In the genomic region with DNA sequence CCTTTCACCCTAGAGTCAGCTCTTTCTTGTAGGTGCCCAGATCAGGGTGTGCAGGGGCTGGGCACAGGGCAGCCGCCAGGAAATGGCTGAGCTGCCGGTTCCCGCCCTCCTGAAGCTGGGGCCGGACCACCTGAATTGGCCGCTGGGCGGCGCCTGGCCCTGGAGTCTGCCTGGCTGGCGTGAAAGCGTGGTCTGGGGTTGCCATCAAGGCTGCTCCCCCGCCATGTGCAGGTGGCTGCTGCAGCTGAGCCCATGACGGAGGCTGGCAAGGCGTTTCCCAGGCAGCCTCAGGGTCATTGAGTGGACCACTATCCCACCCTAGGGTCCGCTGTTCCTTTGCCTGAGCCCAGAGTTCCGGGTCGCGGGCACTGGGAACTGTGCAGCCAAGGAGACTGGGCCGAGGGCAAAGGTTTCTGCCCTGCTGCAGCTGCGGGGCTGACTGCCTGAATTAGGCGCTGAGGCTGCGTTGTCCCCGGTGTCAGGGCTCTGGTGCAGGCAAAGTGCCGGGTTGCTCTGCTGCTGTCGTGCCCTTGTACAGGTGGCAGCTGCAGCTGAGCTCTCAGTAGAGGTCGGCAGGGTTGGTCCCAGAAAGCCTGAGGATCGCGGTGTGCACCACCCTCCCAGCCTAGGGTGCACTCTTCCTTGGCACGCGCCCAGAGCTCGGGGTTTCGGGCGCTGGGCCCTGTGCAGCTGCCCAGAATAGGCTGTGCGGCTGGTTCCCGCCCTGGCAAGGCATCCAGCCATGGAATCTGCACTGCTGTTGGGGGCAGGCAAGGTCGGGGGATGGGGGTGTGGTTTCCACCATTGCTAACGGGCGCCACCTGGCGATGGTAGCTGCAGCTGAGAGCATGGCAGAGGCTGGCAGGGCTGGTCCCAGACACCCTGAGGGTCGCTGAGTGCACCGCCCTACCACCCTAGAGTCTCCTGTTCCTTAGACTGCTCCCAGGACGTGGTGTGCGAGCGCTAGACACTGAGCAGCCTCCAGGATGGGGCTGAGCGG, we compare ENCODE assay signal across 8 cellular contexts.
DNase-seq lines count a peak whose midpoint lies in the region; ATAC-seq and TF ChIP-seq lines count a peak whose summit lies in the region.
"Not testable (repeated sequence)": the region's sequence is repeated elsewhere in the genome, so short reads cannot be mapped to it uniquely, and the experiment has no call there.

No MANE protein-coding gene starts in this region.

- H3K27ac ChIP-seq in sigmoid colon = not testable (repeated sequence)

- peak overlapping the region; percentile 55 for H3K4me3 ChIP-seq in BE2C (ENCODE audit: low read depth, low read length)
- H3K4me3 ChIP-seq in sigmoid colon = not testable (repeated sequence)

- H3K27me3 ChIP-seq in BE2C, sigmoid colon: not testable (repeated sequence)

- not testable (repeated sequence) for H3K27ac Mint-ChIP-seq in central memory CD8-positive, alpha-beta T cell (ENCODE audit: low read depth)

- not testable (repeated sequence) for H3K36me3 Mint-ChIP-seq in central memory CD8-positive, alpha-beta T cell (ENCODE audit: insufficient read depth)

- not testable (repeated sequence) for H3K4me1 Mint-ChIP-seq in central memory CD8-positive, alpha-beta T cell

- not testable (repeated sequence) for TF ChIP-seq EP300 in sigmoid colon (IDR thresholded peaks at IDR 0.05)

- H3K9me3 ChIP-seq in BE2C, sigmoid colon: not testable (repeated sequence)

- 69 to 83% methylated on average over 17 of the region's 43 CpGs for WGBS in sigmoid colon, 2 donors

- not testable (repeated sequence) for H3K9me3 Mint-ChIP-seq in central memory CD8-positive, alpha-beta T cell

- not testable (repeated sequence) for TF ChIP-seq POLR2A in sigmoid colon (IDR thresholded peaks at IDR 0.05)

- peak; percentile 44 for ATAC-seq in HG02885 (IDR thresholded peaks at IDR 0.05; ENCODE audit: poor library complexity, unreplicated experiment)
- peak; percentile 50 for ATAC-seq in central memory CD8-positive, alpha-beta T cell (replicated peaks; ENCODE audit: extremely low read depth, poor library complexity, severe bottlenecking)

- intact Hi-C loops in sigmoid colon (cut with DNase I) = not testable (repeated sequence)

- not testable (repeated sequence) for H3K27me3 Mint-ChIP-seq in central memory CD8-positive, alpha-beta T cell

- TF ChIP-seq CTCF in BE2C (IDR thresholded peaks at IDR 0.05; ENCODE audit: low read depth, low read length) = peak; percentile 55
- not testable (repeated sequence) for TF ChIP-seq CTCF in sigmoid colon (IDR thresholded peaks at IDR 0.05)

- peak; percentile 92 for DNase-seq in BE2C
- DNase-seq in NCI-H146 treated with DMSO at 0.1 percent for 48 hours (lab: John Stamatoyannopoulos, UW; ENCODE audit: unreplicated experiment) = peak; percentile 37
- DNase-seq in NCI-H69 (lab: John Stamatoyannopoulos, UW) = peak; percentile 74
- DNase-seq in SHP77 treated with DMSO at 0.1 percent for 48 hours (lab: John Stamatoyannopoulos, UW) = peak; percentile 60
- not testable (repeated sequence) for DNase-seq in central memory CD8-positive, alpha-beta T cell (ENCODE audit: low spot score in 2 of 2)
- peak; percentile 0 for DNase-seq in kidney tubule cell (ENCODE audit: low spot score)
- peak; percentile 56 for DNase-seq in sigmoid colon

- not testable (repeated sequence) for H3K4me1 ChIP-seq in BE2C, sigmoid colon

- not testable (repeated sequence) for H3K4me3 Mint-ChIP-seq in central memory CD8-positive, alpha-beta T cell

- H3K36me3 ChIP-seq in BE2C, sigmoid colon: not testable (repeated sequence)
